ENCODE assay signal across 2 cellular contexts in the genomic region with DNA sequence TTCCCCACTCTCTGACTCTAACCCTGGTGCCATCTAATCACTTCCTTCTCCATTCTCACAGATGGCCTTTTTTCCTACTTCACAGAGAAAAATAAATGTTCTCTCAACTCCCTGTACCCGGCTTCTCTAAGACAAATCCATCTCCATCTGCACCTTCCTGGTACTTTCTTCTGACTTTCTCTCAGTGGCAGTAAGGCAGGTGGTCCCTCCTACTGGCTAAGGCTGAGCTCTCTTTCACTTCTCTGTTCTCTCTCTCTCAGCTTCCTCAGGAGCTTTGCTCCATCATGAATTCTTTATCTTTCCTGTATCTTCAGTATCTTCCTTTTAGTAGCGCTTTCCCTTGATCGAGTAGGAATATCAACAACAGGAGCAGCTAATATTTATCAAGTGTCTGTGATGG.
TF ChIP-seq lines count a peak whose summit lies in the region.

No MANE protein-coding gene starts in this region.

TF ChIP-seq in GM12891, 5 proteins besides CTCF, POLR2A, EP300 and RAD21 (continued from another document):
- TF ChIP-seq SPI1 (IDR thresholded peaks at IDR 0.05; ENCODE audit: low read depth, low read length) (peak; percentile 28; the same call in 1 of the 2 replicates), POLR2AphosphoS5 (IDR thresholded peaks at IDR 0.05; ENCODE audit: low read depth, low read length) (no peak)

TF ChIP-seq in IMR-90, 13 proteins besides CTCF, POLR2A, EP300 and RAD21 (continued from another document):
- TF ChIP-seq NFE2L2 (IDR thresholded peaks at IDR 0.05; ENCODE audit: low read depth, low read length) (no peak), MAZ (IDR thresholded peaks at IDR 0.05; ENCODE audit: borderline replicate concordance, low read depth, low read length) (no peak), USF2 (IDR thresholded peaks at IDR 0.05; ENCODE audit: low read depth, low read length) (no peak)
- TF ChIP-seq, protein P1, sequence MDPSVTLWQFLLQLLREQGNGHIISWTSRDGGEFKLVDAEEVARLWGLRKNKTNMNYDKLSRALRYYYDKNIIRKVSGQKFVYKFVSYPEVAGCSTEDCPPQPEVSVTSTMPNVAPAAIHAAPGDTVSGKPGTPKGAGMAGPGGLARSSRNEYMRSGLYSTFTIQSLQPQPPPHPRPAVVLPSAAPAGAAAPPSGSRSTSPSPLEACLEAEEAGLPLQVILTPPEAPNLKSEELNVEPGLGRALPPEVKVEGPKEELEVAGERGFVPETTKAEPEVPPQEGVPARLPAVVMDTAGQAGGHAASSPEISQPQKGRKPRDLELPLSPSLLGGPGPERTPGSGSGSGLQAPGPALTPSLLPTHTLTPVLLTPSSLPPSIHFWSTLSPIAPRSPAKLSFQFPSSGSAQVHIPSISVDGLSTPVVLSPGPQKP (IDR thresholded peaks at IDR 0.05; ENCODE audit: borderline replicate concordance, low read depth, low read length): no peak
